ENCODE assay signal across 27 cellular contexts in genomic region chr7:125409921-125410320, GRCh38.
DNase-seq lines count a peak whose midpoint lies in the region; ATAC-seq, FAIRE-seq and TF ChIP-seq lines count a peak whose summit lies in the region.
"Had no signal": no experiment of that assay in that cellular context is flagged by ENCODE, and none has a peak within 500 bp of the region (broad histone marks: within the 10 kb centered on the region; RNA-seq: fewer than 3 reads in every experiment).

No MANE protein-coding gene starts in this region.

- no peak for TF ChIP-seq POLR2A in K562 (conservative IDR thresholded peaks at IDR 0.05)

- no peak for TF ChIP-seq CTCF in D721Med (IDR thresholded peaks at IDR 0.05; ENCODE audit: insufficient read depth, missing control alignments)
- no peak for TF ChIP-seq CTCF in GM23338 (conservative IDR thresholded peaks at IDR 0.05; ENCODE audit: low read depth in 2 of 2)
- no peak for TF ChIP-seq CTCF in K562 (IDR thresholded peaks at IDR 0.05 in 2 of 3, conservative IDR thresholded peaks at IDR 0.05 in 1 of 3; ENCODE audit: insufficient read depth in 2 of 3, low read depth in 1 of 3, low read length in 3 of 3)
- TF ChIP-seq CTCF in epithelial cell of esophagus (IDR thresholded peaks at IDR 0.05; ENCODE audit: insufficient read depth, low read depth, low read length, missing control alignments) = no peak

- no TSS peak for BruUV-seq in K562 (replicated peaks; lab: Mats Ljungman, UMichigan)

- no peak for ATAC-seq in GM23338
- ATAC-seq in K562 = no peak
- no peak for ATAC-seq in HG03025 (IDR thresholded peaks at IDR 0.05; ENCODE audit: low FRiP score, unreplicated experiment)
- ATAC-seq in GM18861 (IDR thresholded peaks at IDR 0.05; ENCODE audit: unreplicated experiment) = no peak
- ATAC-seq: GM12878 had no signal

- H3K27me3 Mint-ChIP-seq in GM23338 (ENCODE audit: insufficient read depth, low read depth, poor library complexity) = no peaks in the 10 kb centered on the region
- H3K27me3 Mint-ChIP-seq: CD4-positive, alpha-beta memory T cell; CD4-positive, CD25-positive, alpha-beta regulatory T cell; CD8-positive, alpha-beta memory T cell had no signal

- no peak overlapping the region for H3K4me3 Mint-ChIP-seq in GM23338
- H3K4me3 Mint-ChIP-seq: CD14-positive monocyte; CD4-positive, alpha-beta memory T cell; CD4-positive, CD25-positive, alpha-beta regulatory T cell; CD8-positive, alpha-beta memory T cell had no signal

- H3K9me3 Mint-ChIP-seq in GM23338 = peaks cover 1% of the 10 kb centered on the region; the same call in 2 of the 3 replicates

- no peaks in the 10 kb centered on the region for H3K27me3 ChIP-seq in GM23338 (ENCODE audit: insufficient read depth)
- no peaks in the 10 kb centered on the region for H3K27me3 ChIP-seq in K562 (ENCODE audit: control insufficient read depth in 2 of 2, insufficient read depth in 2 of 2, low read length in 2 of 2)
- no peaks in the 10 kb centered on the region for H3K27me3 ChIP-seq in GM23248 (replicated peaks; ENCODE audit: insufficient read depth)
- H3K27me3 ChIP-seq: BE2C, BLaER1 had no signal

- POLR2A ChIA-PET in K562 (lab: Yijun Ruan, JAX) = no interaction called here

- no peak for TF ChIP-seq EP300 in K562 (IDR thresholded peaks at IDR 0.05; ENCODE audit: low read length)

- peak; percentile 38 for FAIRE-seq in D721Med (lab: Jason Lieb, UNC)
- FAIRE-seq in K562 (lab: Jason Lieb, UNC) = no peak
- FAIRE-seq: GM12878, GM12892, GM18507, GM19239 had no signal

- H3K4me3 ChIP-seq in GM23338 (no peak overlapping the region), K562 (no peak overlapping the region), epithelial cell of esophagus (ENCODE audit: low read length) (no peak overlapping the region), GM23248 (no peak overlapping the region)
- H3K4me3 ChIP-seq: BLaER1, GM12878 had no signal

- in situ Hi-C loops in K562 (cut with MboI) (no loop called here), GM23248 (cut with MboI) (no loop called here)

- H3K4me1 ChIP-seq in GM23338 (ENCODE audit: insufficient read depth) (no peaks in the 10 kb centered on the region), K562 (replicated peaks in 1 of 2; ENCODE audit: control insufficient read depth in 2 of 2, insufficient read depth in 2 of 2, low read length in 2 of 2) (no peaks in the 10 kb centered on the region; a peak in 1 of 5 replicates), GM23248 (ENCODE audit: insufficient read depth) (no peaks in the 10 kb centered on the region)
- H3K4me1 ChIP-seq: BE2C had no signal

- H3K79me2 ChIP-seq in GM23338 (replicated peaks; ENCODE audit: insufficient read depth) (no peaks in the 10 kb centered on the region), K562 (ENCODE audit: control insufficient read depth, insufficient read depth, low read length) (no peaks in the 10 kb centered on the region), GM23248 (ENCODE audit: insufficient read depth) (no peaks in the 10 kb centered on the region)

- 0 out of 3 replicates have a peak, but pooled peaks cover under 1% of the 10 kb centered on the region for H3K36me3 Mint-ChIP-seq in GM23338 (ENCODE audit: low read depth)
- H3K36me3 Mint-ChIP-seq: CD14-positive monocyte; CD4-positive, alpha-beta memory T cell; CD4-positive, CD25-positive, alpha-beta regulatory T cell; CD8-positive, alpha-beta memory T cell had no signal

- TF ChIP-seq RAD21 in K562 (CRISPR knock-in tag; conservative IDR thresholded peaks at IDR 0.05 in 1 of 2, IDR thresholded peaks at IDR 0.05 in 1 of 2) = no peak

- intact Hi-C loops in K562 (cut with micrococcal nuclease) = no loop called here

- no peak overlapping the region for H3K27ac Mint-ChIP-seq in GM23338
- H3K27ac Mint-ChIP-seq: CD14-positive monocyte; CD4-positive, alpha-beta memory T cell; CD4-positive, CD25-positive, alpha-beta regulatory T cell; CD8-positive, alpha-beta memory T cell had no signal

- peak overlapping the region; percentile 44; the same call in 1 of the 2 replicates for H2AFZ ChIP-seq in GM23338
- H2AFZ ChIP-seq in K562 (ENCODE audit: low read depth, low read length) = peak overlapping the region; percentile 14; the same call in 1 of the 2 replicates
- no peak overlapping the region for H2AFZ ChIP-seq in GM23248

- H3K9me2 ChIP-seq in GM23338 (ENCODE audit: insufficient read depth) (peaks cover 1% of the 10 kb centered on the region; the same call in 1 of the 2 replicates), GM23248 (ENCODE audit: insufficient read depth) (no peaks in the 10 kb centered on the region)

- CTCF ChIA-PET in K562 (lab: Yijun Ruan, JAX; ENCODE audit: low intra/inter-chr PET ratio) = no interaction called here

- H4K20me1 ChIP-seq in GM23338 (replicated peaks; ENCODE audit: insufficient read depth) = no peaks in the 10 kb centered on the region
- H4K20me1 ChIP-seq in K562 (replicated peaks; ENCODE audit: control insufficient read depth, insufficient read depth, low read length) = no peaks in the 10 kb centered on the region
- no peaks in the 10 kb centered on the region for H4K20me1 ChIP-seq in GM23248 (ENCODE audit: insufficient read depth)
- H4K20me1 ChIP-seq: BLaER1 had no signal

- H3K9ac ChIP-seq in K562 (ENCODE audit: insufficient read depth in 1 of 2, low read depth in 2 of 2, low read length in 2 of 2) (no peak overlapping the region), GM23248 (no peak overlapping the region)
- H3K9ac ChIP-seq: BLaER1 had no signal

- H3K4me1 Mint-ChIP-seq in GM23338 = no peaks in the 10 kb centered on the region
- H3K4me1 Mint-ChIP-seq: CD14-positive monocyte; CD4-positive, alpha-beta memory T cell; CD4-positive, CD25-positive, alpha-beta regulatory T cell; CD8-positive, alpha-beta memory T cell had no signal

- no peaks in the 10 kb centered on the region for H3K36me3 ChIP-seq in GM23338 (ENCODE audit: insufficient read depth)
- no peaks in the 10 kb centered on the region for H3K36me3 ChIP-seq in K562 (ENCODE audit: control insufficient read depth, insufficient read depth, low read length)
- H3K36me3 ChIP-seq in GM23248 (ENCODE audit: low read depth) = no peaks in the 10 kb centered on the region
- H3K36me3 ChIP-seq: BE2C, BLaER1 had no signal

- no peaks in the 10 kb centered on the region for H3K9me1 ChIP-seq in K562 (ENCODE audit: control insufficient read depth, insufficient read depth, low read length)

- H3K4me2 ChIP-seq in GM23338 = no peak overlapping the region
- H3K4me2 ChIP-seq in K562 (ENCODE audit: insufficient read depth, low read length) = no peak overlapping the region
- H3K4me2 ChIP-seq in GM23248 (ENCODE audit: unreplicated experiment) = no peak overlapping the region
- H3K4me2 ChIP-seq: BLaER1 had no signal

- H3K9me3 ChIP-seq in K562 (replicated peaks; ENCODE audit: control insufficient read depth, insufficient read depth, low read depth, low read length) = no peaks in the 10 kb centered on the region
- no peaks in the 10 kb centered on the region for H3K9me3 ChIP-seq in GM23248 (ENCODE audit: low read depth)
- H3K9me3 ChIP-seq: BE2C, BLaER1 had no signal

- no peak for DNase-seq in D721Med (ENCODE audit: insufficient read length, low spot score)
- DNase-seq in GM23338 (ENCODE audit: low spot score) = no peak
- no peak for DNase-seq in K562 (ENCODE audit: extremely low read depth in 1 of 4, low spot score in 3 of 4)
- peak; percentile 81 for DNase-seq in epithelial cell of esophagus (ENCODE audit: low read depth)
- no peak for DNase-seq in GM23248
- DNase-seq in anterior cingulate cortex (lab: John Stamatoyannopoulos, UW) = no peak
- DNase-seq: 8988T; ACHN; BE2C; C1 segment of cervical spinal cord; CD4-positive, alpha-beta memory T cell; CD4-positive, CD25-positive, alpha-beta regulatory T cell; CD8-positive, alpha-beta memory T cell; COR-L47; DMS53; DMS79; DND-41; EL; GDM1 had no signal

- H3F3A ChIP-seq in GM23338 (replicated peaks; ENCODE audit: low read depth) (no peaks in the 10 kb centered on the region), GM23248 (ENCODE audit: insufficient read depth) (no peaks in the 10 kb centered on the region)

- H3K27ac ChIP-seq in GM23338 (ENCODE audit: low read depth) = no peak overlapping the region
- H3K27ac ChIP-seq in K562 (ENCODE audit: extremely low read depth, low read depth, low read length) = no peak overlapping the region
- H3K27ac ChIP-seq in GM23248 = no peak overlapping the region
- H3K27ac ChIP-seq: BLaER1 had no signal

TF ChIP-seq in GM23338, 12 proteins besides CTCF, POLR2A, EP300 and RAD21:
- TF ChIP-seq EZH2phosphoT487 (IDR thresholded peaks at IDR 0.05; ENCODE audit: unreplicated experiment) (no peak), CREB1 (CRISPR knock-in tag; IDR thresholded peaks at IDR 0.05; ENCODE audit: low read depth) (no peak), ZNF114 (CRISPR knock-in tag; IDR thresholded peaks at IDR 0.05) (no peak)

TF ChIP-seq in K562, 482 proteins besides CTCF, POLR2A, EP300 and RAD21 (continues in another document):
- TF ChIP-seq CBFB (CRISPR knock-in tag; IDR thresholded peaks at IDR 0.05) (no peak), BRD9 (IDR thresholded peaks at IDR 0.05; ENCODE audit: low read depth, partially characterized antibody) (no peak), ETV1 (tag; conservative IDR thresholded peaks at IDR 0.05; ENCODE audit: low read depth) (no peak), POLR2AphosphoS5 (IDR thresholded peaks at IDR 0.05; ENCODE audit: control insufficient read depth, insufficient read depth, low read depth, low read length) (no peak), DLX4 (CRISPR knock-in tag; IDR thresholded peaks at IDR 0.05) (no peak), HSF4 (CRISPR knock-in tag; IDR thresholded peaks at IDR 0.05; ENCODE audit: borderline replicate concordance) (no peak), HDAC2 (IDR thresholded peaks at IDR 0.05) (no peak), SMARCE1 (IDR thresholded peaks at IDR 0.05) (no peak), SAP30 (IDR thresholded peaks at IDR 0.05; ENCODE audit: borderline replicate concordance, insufficient read depth, low read depth, low read length, poor library complexity, severe bottlenecking) (no peak), ZNF586 (CRISPR knock-in tag; conservative IDR thresholded peaks at IDR 0.05) (no peak), SREBF2 (CRISPR knock-in tag; IDR thresholded peaks at IDR 0.05) (no peak), SIN3A (IDR thresholded peaks at IDR 0.05; ENCODE audit: borderline replicate concordance in 2 of 2, control insufficient read depth in 1 of 2, low read depth in 2 of 2, low read length in 2 of 2) (no peak)
